In genomic region chr3:13827256-13827655, GRCh38 we compare ENCODE assay signal across 20 cellular contexts. TPM values are rescaled to one million over a fixed set of nuclear protein-coding genes. Genes with fewer than 3 reads are reported as not detected.
DNase-seq lines count a peak whose midpoint lies in the region; ATAC-seq, FAIRE-seq and TF ChIP-seq lines count a peak whose summit lies in the region.
"Had no signal": no experiment of that assay in that cellular context is flagged by ENCODE, and none has a peak within 500 bp of the region (broad histone marks: within the 10 kb centered on the region; RNA-seq: fewer than 3 reads in every experiment).

No MANE protein-coding gene starts in this region.

- H3K4me3 Mint-ChIP-seq in glutamatergic neuron (ENCODE audit: unreplicated experiment) = no peak overlapping the region
- H3K4me3 Mint-ChIP-seq: CD8-positive, alpha-beta T cell had no signal

- H2AK5ac ChIP-seq in trophoblast cell (ENCODE audit: low read length) = no peak overlapping the region

- H3K4me1 ChIP-seq in RWPE2 (ENCODE audit: insufficient read depth, poor library complexity, severe bottlenecking) = peaks cover 39% of the 10 kb centered on the region
- peaks cover 68% of the 10 kb centered on the region for H3K4me1 ChIP-seq in keratinocyte (ENCODE audit: control insufficient read depth, extremely low read depth, insufficient read depth, low read length)
- peaks cover 6 to 11% of the 10 kb centered on the region in 2 experiments for H3K4me1 ChIP-seq in trophoblast cell (ENCODE audit: control insufficient read depth in 1 of 2, insufficient read depth in 2 of 2, low read length in 2 of 2)
- H3K4me1 ChIP-seq: BLaER1 treated with 17β-estradiol and CSF1 and Interleukin-3, amounts not matched to agents 10 nM and 100 nM had no signal

- no peak overlapping the region for H2AFZ ChIP-seq in keratinocyte (ENCODE audit: control insufficient read depth, low read length)
- no peak overlapping the region for H2AFZ ChIP-seq in trophoblast cell (ENCODE audit: insufficient read depth, low read length, poor library complexity)

- H3K36me3 ChIP-seq in RWPE2 (ENCODE audit: low read depth) (peaks cover 6% of the 10 kb centered on the region; the same call in 1 of the 2 replicates), keratinocyte (ENCODE audit: control insufficient read depth in 2 of 2, extremely low read depth in 1 of 2, insufficient read depth in 2 of 2, low read length in 2 of 2) (peaks cover 9 to 56% of the 10 kb centered on the region in 2 experiments), trophoblast cell (ENCODE audit: control insufficient read depth in 1 of 2, insufficient read depth in 2 of 2, low read length in 2 of 2) (no peaks in the 10 kb centered on the region)
- H3K36me3 ChIP-seq: BLaER1 treated with 17β-estradiol and CSF1 and Interleukin-3, amounts not matched to agents 10 nM and 100 nM had no signal

- H3K27me3 ChIP-seq in RWPE2 (ENCODE audit: insufficient read depth, poor library complexity, severe bottlenecking) (no peaks in the 10 kb centered on the region), keratinocyte (ENCODE audit: control insufficient read depth, extremely low read depth, insufficient read depth, low read length) (no peaks in the 10 kb centered on the region), trophoblast cell (ENCODE audit: insufficient read depth, low read length) (no peaks in the 10 kb centered on the region)
- H3K27me3 ChIP-seq: BLaER1 treated with 17β-estradiol and CSF1 and Interleukin-3, amounts not matched to agents 10 nM and 100 nM had no signal

- H3K79me2 ChIP-seq in keratinocyte (ENCODE audit: control insufficient read depth, insufficient read depth, low read length) = peaks cover 83% of the 10 kb centered on the region
- H3K79me2 ChIP-seq in trophoblast cell (ENCODE audit: control insufficient read depth, insufficient read depth, low read length, poor library complexity) = no peaks in the 10 kb centered on the region

- H3K9ac ChIP-seq in keratinocyte (ENCODE audit: control insufficient read depth, extremely low read depth, insufficient read depth, low read length) (no peak overlapping the region), trophoblast cell (ENCODE audit: low read length) (no peak overlapping the region)
- H3K9ac ChIP-seq: BLaER1 treated with 17β-estradiol and CSF1 and Interleukin-3, amounts not matched to agents 10 nM and 100 nM had no signal

- peak; percentile 35 for ATAC-seq in RWPE2 (ENCODE audit: low read depth)
- ATAC-seq: CD8-positive, alpha-beta T cell had no signal

- H3K18ac ChIP-seq in trophoblast cell (ENCODE audit: low read length) = no peak overlapping the region

- H3K27ac ChIP-seq in RWPE2 (ENCODE audit: poor library complexity, severe bottlenecking) (peak overlapping the region; percentile 61), keratinocyte (ENCODE audit: control insufficient read depth, insufficient read depth, low read length) (peak overlapping the region; percentile 60), trophoblast cell (ENCODE audit: low read depth, low read length) (no peak overlapping the region)
- H3K27ac ChIP-seq: BLaER1 treated with 17β-estradiol and CSF1 and Interleukin-3, amounts not matched to agents 10 nM and 100 nM had no signal

- H2BK5ac ChIP-seq in trophoblast cell (ENCODE audit: low read depth, low read length, poor library complexity) = no peak overlapping the region

- dilution Hi-C loops in keratinocyte (cut with MboI; ENCODE audit: extremely low pct_ligation_motif_present, low sequenced_read_pairs) = no loop called here

- peaks cover 5% of the 10 kb centered on the region for H3K27me3 Mint-ChIP-seq in glutamatergic neuron (ENCODE audit: unreplicated experiment)

- FAIRE-seq in keratinocyte (lab: Jason Lieb, UNC) = peak; percentile 69
- FAIRE-seq: G401.6, H54 had no signal

- H4K8ac ChIP-seq in trophoblast cell (ENCODE audit: low read depth, low read length) = no peak overlapping the region

- no peak overlapping the region for H3K4ac ChIP-seq in trophoblast cell (ENCODE audit: low read depth, low read length)

- no peak overlapping the region for H4K12ac ChIP-seq in trophoblast cell (ENCODE audit: low read depth, low read length)

- no peak overlapping the region for H3K14ac ChIP-seq in trophoblast cell (ENCODE audit: low read length)

- H2BK120ac ChIP-seq in trophoblast cell (ENCODE audit: insufficient read depth, low read length, poor library complexity) = no peak overlapping the region

- H3K23ac ChIP-seq in trophoblast cell (ENCODE audit: low read length) = no peak overlapping the region

- H3K4me3 ChIP-seq in RWPE2 (ENCODE audit: severe bottlenecking) (no peak overlapping the region), keratinocyte (ENCODE audit: control insufficient read depth in 2 of 3, extremely low read depth in 1 of 3, insufficient read depth in 2 of 3, low read depth in 1 of 3, low read length in 3 of 3) (no peak overlapping the region), trophoblast cell (ENCODE audit: low read depth, low read length) (no peak overlapping the region)
- H3K4me3 ChIP-seq: BLaER1 treated with 17β-estradiol and CSF1 and Interleukin-3, amounts not matched to agents 10 nM and 100 nM had no signal

- DNase-seq in COR-L47 (lab: John Stamatoyannopoulos, UW) = peak; percentile 7
- no peak for DNase-seq in RWPE2 (ENCODE audit: low spot score)
- DNase-seq in keratinocyte (ENCODE audit: low read depth, low spot score) = no peak
- DNase-seq in posterior vena cava (ENCODE audit: low spot score) = peak; percentile 49
- DNase-seq in NCI-H748 (lab: John Stamatoyannopoulos, UW; ENCODE audit: unreplicated experiment) = no peak
- no peak for DNase-seq in SIG-M5 treated with dmso at 0.1 percent for 504 hours (lab: John Stamatoyannopoulos, UW; ENCODE audit: unreplicated experiment)
- DNase-seq in glutamatergic neuron = no peak
- no peak for DNase-seq in trophoblast cell
- DNase-seq: 8988T; CD8-positive, alpha-beta T cell; Kasumi-1; NCI-H1417 treated with DMSO at 0.1 percent for 48 hours; NCI-H187; NCI-H446; NCI-H526; OCI-M1; SIG-M5 had no signal

- no peak overlapping the region for H3K27ac Mint-ChIP-seq in glutamatergic neuron (ENCODE audit: unreplicated experiment)
- H3K27ac Mint-ChIP-seq: CD8-positive, alpha-beta T cell had no signal

- TF ChIP-seq CTCF in RWPE2 (IDR thresholded peaks at IDR 0.05; ENCODE audit: poor library complexity, severe bottlenecking) = no peak
- no peak for TF ChIP-seq CTCF in keratinocyte (optimal IDR thresholded peaks at IDR 0.05 in 1 of 3, IDR thresholded peaks at IDR 0.05 in 1 of 3, conservative IDR thresholded peaks at IDR 0.05 in 1 of 3; ENCODE audit: extremely low read depth in 1 of 3, insufficient read depth in 2 of 3, low read length in 3 of 3)
- no peak for TF ChIP-seq CTCF in glutamatergic neuron (IDR thresholded peaks at IDR 0.05; ENCODE audit: partially characterized antibody, unreplicated experiment)

- H4K20me1 ChIP-seq in keratinocyte (ENCODE audit: control insufficient read depth, extremely low read depth, insufficient read depth, low read length) = no peaks in the 10 kb centered on the region
- H4K20me1 ChIP-seq: BLaER1 treated with 17β-estradiol and CSF1 and Interleukin-3, amounts not matched to agents 10 nM and 100 nM had no signal

- H3K9me1 ChIP-seq in keratinocyte (ENCODE audit: control insufficient read depth, extremely low read depth, insufficient read depth, low read length) = peaks cover 10% of the 10 kb centered on the region

- H3K4me1 Mint-ChIP-seq in glutamatergic neuron (ENCODE audit: low read depth, unreplicated experiment) = no peaks in the 10 kb centered on the region

- peaks cover 6% of the 10 kb centered on the region for H3K36me3 Mint-ChIP-seq in glutamatergic neuron (ENCODE audit: unreplicated experiment)
- H3K36me3 Mint-ChIP-seq: CD8-positive, alpha-beta T cell had no signal

- H3K9me3 ChIP-seq in RWPE2 (ENCODE audit: severe bottlenecking) (no peaks in the 10 kb centered on the region), keratinocyte (ENCODE audit: control insufficient read depth, low read depth, low read length) (no peaks in the 10 kb centered on the region), trophoblast cell (ENCODE audit: insufficient read depth, low read depth, low read length) (no peaks in the 10 kb centered on the region)

- H3K9me3 Mint-ChIP-seq in glutamatergic neuron (ENCODE audit: unreplicated experiment) = peaks cover 7% of the 10 kb centered on the region
- H3K9me3 Mint-ChIP-seq: CD8-positive, alpha-beta T cell had no signal

- intact Hi-C loops in posterior vena cava (cut with DNase I) = no loop called here

- no peak overlapping the region for H4K91ac ChIP-seq in trophoblast cell (ENCODE audit: low read depth, low read length)

- WGBS in trophoblast cell (ENCODE audit: extremely low coverage, insufficient coverage, insufficient read length) = no CpG with 5 or more reads among the region's 3 CpGs

- H2BK12ac ChIP-seq in trophoblast cell (ENCODE audit: low read length) = no peak overlapping the region

- H3K4me2 ChIP-seq in keratinocyte (ENCODE audit: control insufficient read depth, extremely low read depth, insufficient read depth, low read depth, low read length) (peak overlapping the region; percentile 19), trophoblast cell (ENCODE audit: low read length) (no peak overlapping the region)
- H3K4me2 ChIP-seq: BLaER1 treated with 17β-estradiol and CSF1 and Interleukin-3, amounts not matched to agents 10 nM and 100 nM had no signal

- H3K79me1 ChIP-seq in trophoblast cell (ENCODE audit: low read length) = no peaks in the 10 kb centered on the region

RNA-seq across cellular contexts. Expression of gene WNT7A, which starts 52.6 kb away (rescaled TPM):
- 13.0 to 36.7 TPM (median 20.3 TPM) in 3 replicates for polyA plus RNA-seq in keratinocyte
- polyA plus RNA-seq in keratinocyte (2011; ENCODE audit: low read depth) = 5.5 TPM
- polyA plus RNA-seq in keratinocyte (2011; cell fraction: cytosol; rRNA removed) = 16.2 and 26.7 TPM in 2 replicates
- polyA plus RNA-seq in keratinocyte (2011; cell fraction: nucleus; rRNA removed) = 26.3 and 31.8 TPM in 2 replicates
- polyA plus RNA-seq in keratinocyte (2012; ENCODE audit: low replicate concordance) = 8.2 and 51.3 TPM in 2 replicates
- polyA minus RNA-seq in keratinocyte = 17.3 to 89.8 TPM (median 32.9 TPM) in 3 replicates
- polyA minus RNA-seq in keratinocyte (2011; cell fraction: cytosol; rRNA and poly(A)+ RNA removed) = 39.5 TPM
- polyA minus RNA-seq in keratinocyte (2011; cell fraction: nucleus; rRNA and poly(A)+ RNA removed) = 30.3 and 32.0 TPM in 2 replicates
- not detected for total RNA-seq in posterior vena cava
- total RNA-seq in glutamatergic neuron (ENCODE audit: unreplicated experiment) = not detected
- 0.37 and 0.46 TPM in 2 replicates for polyA plus RNA-seq in trophoblast cell (2013)

Comparison
In these comparisons a context has a peak if more than half of its experiments do, and no peak if none do; other contexts are left out.
1. DNase-seq: peak in COR-L47 (single experiment) and posterior vena cava (single experiment); none in RWPE2 (single experiment), keratinocyte (single experiment), NCI-H748 (single experiment), SIG-M5 treated with dmso at 0.1 percent for 504 hours (single experiment), glutamatergic neuron (single experiment) and trophoblast cell (0 of 2).